Comparison of ENCODE assay signal across 12 cellular contexts in the genomic region with DNA sequence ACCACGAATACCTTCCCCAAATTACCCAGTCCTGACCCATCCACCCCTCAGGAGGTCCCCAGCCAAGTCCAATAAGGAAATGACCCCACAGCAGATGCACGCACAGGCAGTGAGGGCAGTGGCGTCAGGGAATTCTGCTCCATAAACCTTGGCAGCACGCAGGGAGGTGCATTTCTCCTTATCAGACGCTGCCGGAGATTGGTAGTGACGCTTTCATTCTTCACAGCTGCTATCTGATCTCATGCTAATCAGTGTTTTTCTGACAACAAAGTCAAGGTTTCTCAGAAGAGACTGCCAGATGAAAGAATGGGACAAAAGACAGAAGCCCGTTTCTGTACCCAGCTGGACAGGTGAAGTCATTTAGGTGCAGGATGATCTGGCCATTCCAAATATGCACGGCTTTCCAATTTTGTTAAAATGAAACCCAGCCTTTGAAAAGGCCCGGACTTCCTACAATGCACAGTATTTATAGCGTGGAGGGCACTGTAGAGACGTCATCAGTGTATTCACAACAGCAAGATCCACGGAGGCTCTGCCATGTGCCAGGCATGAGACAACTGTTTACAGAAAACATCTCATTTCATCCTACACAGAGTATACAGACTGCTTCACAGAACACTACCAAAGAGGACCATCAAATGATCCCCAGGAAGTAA. TPM values are rescaled to one million over a fixed set of nuclear protein-coding genes. Genes with fewer than 3 reads are reported as not detected.
DNase-seq lines count a peak whose midpoint lies in the region; ATAC-seq lines count a peak whose summit lies in the region.
"Had no signal": no experiment of that assay in that cellular context is flagged by ENCODE, and none has a peak within 500 bp of the region (broad histone marks: within the 10 kb centered on the region; RNA-seq: fewer than 3 reads in every experiment).

No MANE protein-coding gene starts in this region.

- CTCF ChIA-PET in activated CD4-positive, alpha-beta memory T cell treated with anti-CD3 and anti-CD28 coated beads for 36 hours (lab: Charles Lee) = no interaction called here

- H3K4me1 ChIP-seq in mesodermal cell (ENCODE audit: control insufficient read depth, insufficient read depth, low read length, poor library complexity, severe bottlenecking) (peaks cover 20% of the 10 kb centered on the region), HAP-1 (no peaks in the 10 kb centered on the region)

- intact Hi-C loops in activated CD4-positive, alpha-beta memory T cell treated with anti-CD3 and anti-CD28 coated beads for 36 hours (cut with micrococcal nuclease) = no loop called here

- H3K27me3 ChIP-seq in HAP-1 (ENCODE audit: low read depth) = no peaks in the 10 kb centered on the region

- no peaks in the 10 kb centered on the region for H3K36me3 Mint-ChIP-seq in activated CD4-positive, alpha-beta memory T cell treated with anti-CD3 and anti-CD28 coated beads for 36 hours
- H3K36me3 Mint-ChIP-seq: activated naive CD4-positive, alpha-beta T cell treated with anti-CD3 and anti-CD28 coated beads, Interleukin-2, amount 50 U/mL, for 24 hours had no signal

- no peak for ATAC-seq in HG03095 (IDR thresholded peaks at IDR 0.05; ENCODE audit: unreplicated experiment)

- no peaks in the 10 kb centered on the region for H3K9me3 Mint-ChIP-seq in activated CD4-positive, alpha-beta memory T cell treated with anti-CD3 and anti-CD28 coated beads for 36 hours
- H3K9me3 Mint-ChIP-seq: activated naive CD4-positive, alpha-beta T cell treated with anti-CD3 and anti-CD28 coated beads, Interleukin-2, amount 50 U/mL, for 24 hours; neural crest cell had no signal

- H3K27me3 Mint-ChIP-seq in activated CD4-positive, alpha-beta memory T cell treated with anti-CD3 and anti-CD28 coated beads for 36 hours = peaks cover 4% of the 10 kb centered on the region

- H3K9me3 ChIP-seq in mesodermal cell (ENCODE audit: control insufficient read depth, low read length) = no peaks in the 10 kb centered on the region
- no peaks in the 10 kb centered on the region for H3K9me3 ChIP-seq in HAP-1
- H3K9me3 ChIP-seq: thoracic aorta had no signal

- H3K4me3 Mint-ChIP-seq in activated CD4-positive, alpha-beta memory T cell treated with anti-CD3 and anti-CD28 coated beads for 36 hours = no peak overlapping the region
- H3K4me3 Mint-ChIP-seq: activated naive CD4-positive, alpha-beta T cell treated with anti-CD3 and anti-CD28 coated beads, Interleukin-2, amount 50 U/mL, for 24 hours; neural crest cell had no signal

- no peak overlapping the region for H3K27ac Mint-ChIP-seq in activated CD4-positive, alpha-beta memory T cell treated with anti-CD3 and anti-CD28 coated beads for 36 hours
- H3K27ac Mint-ChIP-seq: activated naive CD4-positive, alpha-beta T cell treated with anti-CD3 and anti-CD28 coated beads, Interleukin-2, amount 50 U/mL, for 24 hours had no signal

- POLR2A ChIA-PET in activated CD4-positive, alpha-beta memory T cell treated with anti-CD3 and anti-CD28 coated beads for 36 hours (lab: Charles Lee) = no interaction called here

- H3K27ac ChIP-seq in mesodermal cell (ENCODE audit: low read depth, low read length, severe bottlenecking) = peak overlapping the region; percentile 10
- H3K27ac ChIP-seq in temporal lobe (ENCODE audit: low read depth, low read length) = peak overlapping the region; percentile 31
- H3K27ac ChIP-seq: thoracic aorta had no signal

- in situ Hi-C loops in HAP-1 (cut with MboI; ENCODE audit: low sequenced_read_pairs) = no loop called here

- 79 to 82% methylated on average over 10 to 13 of the region's 13 CpGs for WGBS in mesodermal cell (ENCODE audit: insufficient coverage in 2 of 2), 2 experiments

- H3K36me3 ChIP-seq in mesodermal cell (ENCODE audit: control insufficient read depth, insufficient read depth, low read length) = no peaks in the 10 kb centered on the region
- no peaks in the 10 kb centered on the region for H3K36me3 ChIP-seq in HAP-1 (replicated peaks)
- H3K36me3 ChIP-seq: thoracic aorta had no signal

- no peaks in the 10 kb centered on the region for H3K4me1 Mint-ChIP-seq in activated CD4-positive, alpha-beta memory T cell treated with anti-CD3 and anti-CD28 coated beads for 36 hours (ENCODE audit: low read depth)

- no peak overlapping the region for H3K4me3 ChIP-seq in mesodermal cell (ENCODE audit: extremely low read depth, insufficient read depth, low read length, poor library complexity, severe bottlenecking)
- no peak overlapping the region for H3K4me3 ChIP-seq in HAP-1
- H3K4me3 ChIP-seq: thoracic aorta had no signal

- DNase-seq in NCI-H2227 (lab: John Stamatoyannopoulos, UW; ENCODE audit: unreplicated experiment) (peak; percentile 14), NCI-H2227 treated with DMSO at 0.1 percent for 48 hours (lab: John Stamatoyannopoulos, UW) (no peak), epidermal melanocyte (ENCODE audit: insufficient read length, low spot score) (peak; percentile 60), HAP-1 (ENCODE audit: low spot score in 2 of 2) (no peak)
- DNase-seq in activated CD4-positive, alpha-beta memory T cell treated with anti-CD3 and anti-CD28 coated beads for 36 hours = no peak
- DNase-seq: NCI-H1105 had no signal

RNA-seq across cellular contexts. Expression of a gene that starts 35.3 kb away (rescaled TPM):
- 11.5 TPM for polyA plus RNA-seq in mesodermal cell (2013, experiment 1 of 2)
- polyA plus RNA-seq in mesodermal cell (2013, experiment 2 of 2) = 10.2 TPM
- total RNA-seq in temporal lobe = 46.0 TPM
- total RNA-seq in activated CD4-positive, alpha-beta memory T cell treated with anti-CD3 and anti-CD28 coated beads for 36 hours = under 1 TPM; 0.62 to 0.80 TPM

Comparison
In these comparisons a context has a peak if more than half of its experiments do, and no peak if none do; other contexts are left out.
1. DNase-seq: peak in NCI-H2227 (single experiment) and epidermal melanocyte (single experiment); none in NCI-H2227 treated with DMSO at 0.1 percent for 48 hours (single experiment), HAP-1 (0 of 2) and activated CD4-positive, alpha-beta memory T cell treated with anti-CD3 and anti-CD28 coated beads for 36 hours (single experiment).
2. RNA of a gene that starts 35.3 kb away (total RNA-seq): 46.0 TPM in temporal lobe (single experiment); 0.62 to 0.80 TPM in activated CD4-positive, alpha-beta memory T cell treated with anti-CD3 and anti-CD28 coated beads for 36 hours; every median in the first group is over 10 times any median in the second.